16 cellular contexts compared by ENCODE assay signal in the genomic region with DNA sequence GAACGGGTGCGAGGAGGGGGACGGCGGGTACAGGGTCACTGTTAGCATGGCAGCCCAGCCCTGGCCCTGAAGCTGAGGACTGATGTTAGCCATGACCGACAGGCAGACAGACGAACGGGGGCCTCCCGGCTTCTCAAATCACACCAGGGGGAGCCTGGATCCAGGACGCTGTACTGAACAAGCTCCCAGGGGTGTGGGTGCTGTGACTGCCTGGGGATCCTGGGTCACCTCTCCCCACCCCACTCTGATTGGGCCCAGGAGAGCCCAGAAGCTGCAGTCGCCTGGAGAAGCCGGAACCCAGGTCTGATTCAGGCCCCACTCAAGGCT. TPM values are rescaled to one million over a fixed set of nuclear protein-coding genes. Genes with fewer than 3 reads are reported as not detected.
"Had no signal": no experiment of that assay in that cellular context is flagged by ENCODE, and none has a peak within 500 bp of the region (broad histone marks: within the 10 kb centered on the region; RNA-seq: fewer than 3 reads in every experiment).

No MANE protein-coding gene starts in this region.

- H3K27ac ChIP-seq: colonic mucosa, neutrophil, right atrium auricular region, stomach, thoracic aorta had no signal

- H3K27me3 ChIP-seq: colonic mucosa, neutrophil, right atrium auricular region, stomach had no signal

- H3K4me1 ChIP-seq: stomach had no signal

- H3K4me3 ChIP-seq: colonic mucosa, right atrium auricular region, stomach, thoracic aorta had no signal

- H3K36me3 ChIP-seq: colonic mucosa, right atrium auricular region, stomach, thoracic aorta had no signal

- DNase-seq: caudate nucleus; colonic mucosa; effector CD4-positive, alpha-beta T cell; immature natural killer cell; mammary epithelial cell; small intestine; stimulated activated CD4-positive, alpha-beta T cell treated with anti-CD3 and anti-CD28 coated beads, Interleukin-12 subunit alpha, Interleukin-12 subunit beta, amount 100 ng/mL, for 4 hours; stimulated activated naive CD4-positive, alpha-beta T cell; stomach; substantia nigra; trophoblast cell had no signal

- ATAC-seq: esophagus mucosa had no signal

- H3K9me3 ChIP-seq: colonic mucosa, neutrophil, right atrium auricular region, stomach, thoracic aorta had no signal

RNA-seq across cellular contexts. Expression of gene BEGAIN, which starts 47.9 kb away (rescaled TPM):
- total RNA-seq: myocyte had no signal
- polyA plus RNA-seq: immature natural killer cell had no signal
